Comparison of ENCODE assay signal across 1 cellular context in the genomic region with DNA sequence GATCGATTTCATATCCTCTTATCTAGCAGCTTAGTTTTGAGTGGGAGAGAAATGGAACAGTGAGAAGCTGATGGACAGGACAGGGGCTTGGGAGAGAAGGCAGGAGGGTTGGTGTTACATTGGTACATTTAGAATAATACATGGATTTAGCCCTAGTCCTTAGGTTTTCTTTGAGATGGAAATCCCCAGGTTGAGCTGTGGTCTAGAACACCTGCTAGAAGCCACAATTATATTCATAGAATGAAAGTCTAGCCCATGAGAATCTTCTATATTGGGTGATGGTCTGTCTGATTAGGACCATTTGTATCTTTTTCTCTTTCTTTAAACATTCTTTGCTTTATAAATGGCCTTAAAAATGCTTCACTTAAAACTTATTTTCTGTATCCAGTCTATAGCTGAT.
TF ChIP-seq lines count a peak whose summit lies in the region.

No MANE protein-coding gene starts in this region.

TF ChIP-seq in GM12878, 131 proteins besides CTCF, POLR2A, EP300 and RAD21:
- no peak for TF ChIP-seq SMC3 (IDR thresholded peaks at IDR 0.05; ENCODE audit: borderline replicate concordance, low read length)
- peak; percentile 57; the same call in 1 of the 2 replicates for TF ChIP-seq RUNX3 (IDR thresholded peaks at IDR 0.05; ENCODE audit: low read length)
- TF ChIP-seq, protein P1, sequence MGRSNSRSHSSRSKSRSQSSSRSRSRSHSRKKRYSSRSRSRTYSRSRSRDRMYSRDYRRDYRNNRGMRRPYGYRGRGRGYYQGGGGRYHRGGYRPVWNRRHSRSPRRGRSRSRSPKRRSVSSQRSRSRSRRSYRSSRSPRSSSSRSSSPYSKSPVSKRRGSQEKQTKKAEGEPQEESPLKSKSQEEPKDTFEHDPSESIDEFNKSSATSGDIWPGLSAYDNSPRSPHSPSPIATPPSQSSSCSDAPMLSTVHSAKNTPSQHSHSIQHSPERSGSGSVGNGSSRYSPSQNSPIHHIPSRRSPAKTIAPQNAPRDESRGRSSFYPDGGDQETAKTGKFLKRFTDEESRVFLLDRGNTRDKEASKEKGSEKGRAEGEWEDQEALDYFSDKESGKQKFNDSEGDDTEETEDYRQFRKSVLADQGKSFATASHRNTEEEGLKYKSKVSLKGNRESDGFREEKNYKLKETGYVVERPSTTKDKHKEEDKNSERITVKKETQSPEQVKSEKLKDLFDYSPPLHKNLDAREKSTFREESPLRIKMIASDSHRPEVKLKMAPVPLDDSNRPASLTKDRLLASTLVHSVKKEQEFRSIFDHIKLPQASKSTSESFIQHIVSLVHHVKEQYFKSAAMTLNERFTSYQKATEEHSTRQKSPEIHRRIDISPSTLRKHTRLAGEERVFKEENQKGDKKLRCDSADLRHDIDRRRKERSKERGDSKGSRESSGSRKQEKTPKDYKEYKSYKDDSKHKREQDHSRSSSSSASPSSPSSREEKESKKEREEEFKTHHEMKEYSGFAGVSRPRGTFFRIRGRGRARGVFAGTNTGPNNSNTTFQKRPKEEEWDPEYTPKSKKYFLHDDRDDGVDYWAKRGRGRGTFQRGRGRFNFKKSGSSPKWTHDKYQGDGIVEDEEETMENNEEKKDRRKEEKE (IDR thresholded peaks at IDR 0.05): no peak
